1 cellular context compared by ENCODE assay signal in the genomic region with DNA sequence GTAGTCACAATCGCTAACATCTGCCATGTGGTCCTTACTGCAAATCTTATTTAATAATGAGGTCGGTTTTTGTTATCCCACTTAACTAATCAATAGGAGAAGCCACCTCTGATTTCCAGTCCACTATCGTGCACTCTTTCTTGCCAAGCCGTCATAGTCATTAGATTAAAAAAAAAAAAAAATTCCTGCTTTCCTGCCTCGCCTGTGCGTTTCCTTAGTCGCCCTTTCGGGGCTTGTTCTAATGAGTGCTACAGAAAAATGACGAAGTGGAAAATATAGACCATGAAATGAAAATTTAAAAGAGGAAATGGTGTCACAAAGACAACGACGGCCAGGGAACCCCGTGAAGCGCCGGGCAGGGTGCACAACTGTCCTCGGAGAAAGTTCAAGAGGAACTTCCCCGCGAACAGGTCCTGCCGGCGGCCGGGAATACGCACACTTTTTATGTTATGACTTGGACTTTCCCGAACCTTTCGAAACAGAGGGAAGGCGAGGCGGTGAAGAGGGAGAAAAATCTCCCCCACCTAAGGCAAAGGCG.
A peak's percentile ranks its signal among the peaks of the same experiment; 100 is the strongest.
TF ChIP-seq lines count a peak whose summit lies in the region.

No MANE protein-coding gene starts in this region.

TF ChIP-seq in HEK293, 187 proteins besides CTCF, POLR2A, EP300 and RAD21 (continued from another document and continues in another):
- peak; percentile 65 for TF ChIP-seq PATZ1 (tag by site-specific recombination; IDR thresholded peaks at IDR 0.05)
- no peak for TF ChIP-seq ZNF596 (tag by site-specific recombination; IDR thresholded peaks at IDR 0.05)
- TF ChIP-seq PRDM6 (tag by site-specific recombination; IDR thresholded peaks at IDR 0.05) = no peak
- no peak for TF ChIP-seq ZNF23 (tag by site-specific recombination; IDR thresholded peaks at IDR 0.05; ENCODE audit: borderline replicate concordance)
- TF ChIP-seq ZBTB10 (tag by site-specific recombination; IDR thresholded peaks at IDR 0.05) = 0 out of 2 replicates have a peak, but pooled peaks have one; percentile 20
- TF ChIP-seq ZNF660 (tag by site-specific recombination; IDR thresholded peaks at IDR 0.05) = no peak; the same call in 1 of the 2 replicates
- TF ChIP-seq ZNF138 (tag by site-specific recombination; IDR thresholded peaks at IDR 0.05; ENCODE audit: borderline replicate concordance) = no peak
- no peak for TF ChIP-seq OSR2 (tag by site-specific recombination; IDR thresholded peaks at IDR 0.05)
- TF ChIP-seq ZNF292 (tag by site-specific recombination; IDR thresholded peaks at IDR 0.05; ENCODE audit: borderline replicate concordance, low read depth) = no peak
- TF ChIP-seq ZNF777 (tag by site-specific recombination; IDR thresholded peaks at IDR 0.05; ENCODE audit: borderline replicate concordance) = no peak
- TF ChIP-seq SCRT2 (tag by site-specific recombination; IDR thresholded peaks at IDR 0.05) = no peak
- no peak for TF ChIP-seq ZNF280D (tag by site-specific recombination; IDR thresholded peaks at IDR 0.05)
- TF ChIP-seq ZNF837 (tag by site-specific recombination; IDR thresholded peaks at IDR 0.05) = no peak
- 0 out of 2 replicates have a peak, but pooled peaks have one; percentile 37 for TF ChIP-seq SP7 (tag by site-specific recombination; IDR thresholded peaks at IDR 0.05)
- TF ChIP-seq GLI4 (tag by site-specific recombination; IDR thresholded peaks at IDR 0.05) = no peak
- peak; percentile 67; the same call in 1 of the 2 replicates for TF ChIP-seq ZNF362 (tag by site-specific recombination; IDR thresholded peaks at IDR 0.05)
- TF ChIP-seq ATF2 (tag by site-specific recombination; IDR thresholded peaks at IDR 0.05; ENCODE audit: low read depth) = no peak
- TF ChIP-seq ZNF140 (tag by site-specific recombination; IDR thresholded peaks at IDR 0.05) = no peak
- TF ChIP-seq RBAK (tag by site-specific recombination; IDR thresholded peaks at IDR 0.05) = no peak
- TF ChIP-seq KLF8 (tag by site-specific recombination; IDR thresholded peaks at IDR 0.05) = 0 out of 2 replicates have a peak, but pooled peaks have one; percentile 47
- no peak for TF ChIP-seq ZNF558 (tag by site-specific recombination; IDR thresholded peaks at IDR 0.05)
- no peak for TF ChIP-seq ZNF433 (tag by site-specific recombination; IDR thresholded peaks at IDR 0.05; ENCODE audit: low read depth)
- no peak for TF ChIP-seq ZNF10 (tag by site-specific recombination; IDR thresholded peaks at IDR 0.05)
- no peak for TF ChIP-seq ZNF629 (tag by site-specific recombination; IDR thresholded peaks at IDR 0.05)
- no peak for TF ChIP-seq ZNF223 (tag by site-specific recombination; IDR thresholded peaks at IDR 0.05)
- no peak for TF ChIP-seq ZNF184 (tag by site-specific recombination; IDR thresholded peaks at IDR 0.05)
- TF ChIP-seq ZNF114 (tag by site-specific recombination; IDR thresholded peaks at IDR 0.05) = no peak
- TF ChIP-seq, protein P1, sequence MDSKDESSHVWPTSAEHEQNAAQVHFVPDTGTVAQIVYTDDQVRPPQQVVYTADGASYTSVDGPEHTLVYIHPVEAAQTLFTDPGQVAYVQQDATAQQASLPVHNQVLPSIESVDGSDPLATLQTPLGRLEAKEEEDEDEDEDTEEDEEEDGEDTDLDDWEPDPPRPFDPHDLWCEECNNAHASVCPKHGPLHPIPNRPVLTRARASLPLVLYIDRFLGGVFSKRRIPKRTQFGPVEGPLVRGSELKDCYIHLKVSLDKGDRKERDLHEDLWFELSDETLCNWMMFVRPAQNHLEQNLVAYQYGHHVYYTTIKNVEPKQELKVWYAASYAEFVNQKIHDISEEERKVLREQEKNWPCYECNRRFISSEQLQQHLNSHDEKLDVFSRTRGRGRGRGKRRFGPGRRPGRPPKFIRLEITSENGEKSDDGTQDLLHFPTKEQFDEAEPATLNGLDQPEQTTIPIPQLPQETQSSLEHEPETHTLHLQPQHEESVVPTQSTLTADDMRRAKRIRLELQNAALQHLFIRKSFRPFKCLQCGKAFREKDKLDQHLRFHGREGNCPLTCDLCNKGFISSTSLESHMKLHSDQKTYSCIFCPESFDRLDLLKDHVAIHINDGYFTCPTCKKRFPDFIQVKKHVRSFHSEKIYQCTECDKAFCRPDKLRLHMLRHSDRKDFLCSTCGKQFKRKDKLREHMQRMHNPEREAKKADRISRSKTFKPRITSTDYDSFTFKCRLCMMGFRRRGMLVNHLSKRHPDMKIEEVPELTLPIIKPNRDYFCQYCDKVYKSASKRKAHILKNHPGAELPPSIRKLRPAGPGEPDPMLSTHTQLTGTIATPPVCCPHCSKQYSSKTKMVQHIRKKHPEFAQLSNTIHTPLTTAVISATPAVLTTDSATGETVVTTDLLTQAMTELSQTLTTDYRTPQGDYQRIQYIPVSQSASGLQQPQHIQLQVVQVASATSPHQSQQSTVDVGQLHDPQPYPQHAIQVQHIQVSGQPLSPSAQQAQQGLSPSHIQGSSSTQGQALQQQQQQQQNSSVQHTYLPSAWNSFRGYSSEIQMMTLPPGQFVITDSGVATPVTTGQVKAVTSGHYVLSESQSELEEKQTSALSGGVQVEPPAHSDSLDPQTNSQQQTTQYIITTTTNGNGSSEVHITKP (tag by site-specific recombination; IDR thresholded peaks at IDR 0.05) = peak; percentile 85
- TF ChIP-seq ZFP41 (tag by site-specific recombination; IDR thresholded peaks at IDR 0.05; ENCODE audit: borderline replicate concordance) = no peak
- no peak for TF ChIP-seq YY2 (tag by site-specific recombination; IDR thresholded peaks at IDR 0.05)
- TF ChIP-seq ZFP69B (tag by site-specific recombination; IDR thresholded peaks at IDR 0.05) = no peak
- TF ChIP-seq ZNF600 (tag by site-specific recombination; IDR thresholded peaks at IDR 0.05) = no peak; the same call in 1 of the 2 replicates
- no peak for TF ChIP-seq ZNF560 (tag by site-specific recombination; IDR thresholded peaks at IDR 0.05; ENCODE audit: borderline replicate concordance)
- TF ChIP-seq ZNF426 (tag by site-specific recombination; IDR thresholded peaks at IDR 0.05) = no peak
- TF ChIP-seq, protein P2, sequence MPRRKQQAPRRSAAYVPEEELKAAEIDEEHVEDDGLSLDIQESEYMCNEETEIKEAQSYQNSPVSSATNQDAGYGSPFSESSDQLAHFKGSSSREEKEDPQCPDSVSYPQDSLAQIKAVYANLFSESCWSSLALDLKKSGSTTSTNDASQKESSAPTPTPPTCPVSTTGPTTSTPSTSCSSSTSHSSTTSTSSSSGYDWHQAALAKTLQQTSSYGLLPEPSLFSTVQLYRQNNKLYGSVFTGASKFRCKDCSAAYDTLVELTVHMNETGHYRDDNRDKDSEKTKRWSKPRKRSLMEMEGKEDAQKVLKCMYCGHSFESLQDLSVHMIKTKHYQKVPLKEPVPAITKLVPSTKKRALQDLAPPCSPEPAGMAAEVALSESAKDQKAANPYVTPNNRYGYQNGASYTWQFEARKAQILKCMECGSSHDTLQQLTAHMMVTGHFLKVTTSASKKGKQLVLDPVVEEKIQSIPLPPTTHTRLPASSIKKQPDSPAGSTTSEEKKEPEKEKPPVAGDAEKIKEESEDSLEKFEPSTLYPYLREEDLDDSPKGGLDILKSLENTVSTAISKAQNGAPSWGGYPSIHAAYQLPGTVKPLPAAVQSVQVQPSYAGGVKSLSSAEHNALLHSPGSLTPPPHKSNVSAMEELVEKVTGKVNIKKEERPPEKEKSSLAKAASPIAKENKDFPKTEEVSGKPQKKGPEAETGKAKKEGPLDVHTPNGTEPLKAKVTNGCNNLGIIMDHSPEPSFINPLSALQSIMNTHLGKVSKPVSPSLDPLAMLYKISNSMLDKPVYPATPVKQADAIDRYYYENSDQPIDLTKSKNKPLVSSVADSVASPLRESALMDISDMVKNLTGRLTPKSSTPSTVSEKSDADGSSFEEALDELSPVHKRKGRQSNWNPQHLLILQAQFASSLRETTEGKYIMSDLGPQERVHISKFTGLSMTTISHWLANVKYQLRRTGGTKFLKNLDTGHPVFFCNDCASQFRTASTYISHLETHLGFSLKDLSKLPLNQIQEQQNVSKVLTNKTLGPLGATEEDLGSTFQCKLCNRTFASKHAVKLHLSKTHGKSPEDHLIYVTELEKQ (tag by site-specific recombination; IDR thresholded peaks at IDR 0.05; ENCODE audit: borderline replicate concordance) = no peak
- TF ChIP-seq ZNF366 (tag by site-specific recombination; conservative IDR thresholded peaks at IDR 0.05) = no peak
- no peak for TF ChIP-seq HOXD13 (CRISPR knock-in tag; IDR thresholded peaks at IDR 0.05; ENCODE audit: borderline replicate concordance)
- TF ChIP-seq ZBTB17 (tag by site-specific recombination; IDR thresholded peaks at IDR 0.05) = no peak
- no peak for TF ChIP-seq ZNF561 (tag by site-specific recombination; IDR thresholded peaks at IDR 0.05; ENCODE audit: borderline replicate concordance)
- TF ChIP-seq ZNF121 (tag by site-specific recombination; IDR thresholded peaks at IDR 0.05) = no peak
